8 cellular contexts compared by ENCODE assay signal in genomic region chr20:1392693-1393506, GRCh38. TPM values are rescaled to one million over a fixed set of nuclear protein-coding genes. Genes with fewer than 3 reads are reported as not detected.
DNase-seq lines count a peak whose midpoint lies in the region; ATAC-seq and TF ChIP-seq lines count a peak whose summit lies in the region.

FKBP1A (minus strand) TSS chr20:1393054; CDS start chr20:1392998, 56 bp downstream.

- peaks cover 4% of the 10 kb centered on the region; the same call in 1 of the 2 replicates for H3K9me2 ChIP-seq in GM23338 (ENCODE audit: insufficient read depth)

- DNase-seq in DMS79 treated with DMSO at 0.1 percent for 48 hours (lab: John Stamatoyannopoulos, UW) (peak; percentile 74), GM23338 (ENCODE audit: low spot score) (peak; percentile 86), Kasumi-1 (lab: John Stamatoyannopoulos, UW) (peak; percentile 93 to 94), RKO (ENCODE audit: low spot score) (peak; percentile 95), activated T-helper 1 cell treated with Interleukin-2 at 50 U/mL for 16 hours (ENCODE audit: low read depth) (peak; percentile 93), fibroblast of gingiva (ENCODE audit: low read depth) (peak; percentile 90)
- peak; percentile 80 to 92 (median 89) for DNase-seq in naive thymus-derived CD4-positive, alpha-beta T cell
- peak; percentile 84 for DNase-seq in stimulated activated naive B cell treated with anti-CD40 and anti-IgM and Interleukin-4, amounts not matched to agents 10 μg/mL and 1 μg/mL and 100 μg/mL, for 72 hours

- peaks cover 15% of the 10 kb centered on the region for H3K27me3 Mint-ChIP-seq in GM23338 (ENCODE audit: insufficient read depth, low read depth, poor library complexity)
- H3K27me3 Mint-ChIP-seq in naive thymus-derived CD4-positive, alpha-beta T cell = peaks cover 0 to 30% (median 0%) of the 10 kb centered on the region in 5 donors
- H3K27me3 Mint-ChIP-seq in stimulated activated naive B cell treated with anti-CD40 and anti-IgM and Interleukin-4, amounts not matched to agents 10 μg/mL and 1 μg/mL and 100 μg/mL, for 72 hours = no peaks in the 10 kb centered on the region

- H4K20me1 ChIP-seq in GM23338 (replicated peaks; ENCODE audit: insufficient read depth) = peaks cover 37% of the 10 kb centered on the region

- peak within 1 kb of the TSS; percentile 99 for H3K4me2 ChIP-seq in GM23338

- ATAC-seq in GM23338 = peak; percentile 81
- peak; percentile 96 for ATAC-seq in naive thymus-derived CD4-positive, alpha-beta T cell
- ATAC-seq in stimulated activated naive B cell treated with anti-CD40 and anti-IgM and Interleukin-4, amounts not matched to agents 10 μg/mL and 1 μg/mL and 100 μg/mL, for 72 hours (replicated peaks) = peak; percentile 91 to 93

- 0 out of 2 replicates have a peak, but pooled peaks cover 5% of the 10 kb centered on the region for H3F3A ChIP-seq in GM23338 (replicated peaks; ENCODE audit: low read depth)

- peak within 1 kb of the TSS; percentile 96 for H3K4me3 Mint-ChIP-seq in GM23338
- peak within 1 kb of the TSS; percentile 79 to 98 (median 94) for H3K4me3 Mint-ChIP-seq in naive thymus-derived CD4-positive, alpha-beta T cell
- H3K4me3 Mint-ChIP-seq in stimulated activated naive B cell treated with anti-CD40 and anti-IgM and Interleukin-4, amounts not matched to agents 10 μg/mL and 1 μg/mL and 100 μg/mL, for 72 hours = peak within 1 kb of the TSS; percentile 96 to 99

- intact Hi-C loops in naive thymus-derived CD4-positive, alpha-beta T cell (cut with micrococcal nuclease) = loop anchor here (1.0 to 5.0 kb wide), 12 partner anchors 16 to 1259 kb away; partner anchors contain the start of genes RAD21L1 (in 2 of the 2), NOP56 (in 1 of the 2), PSMF1 (in 1 of the 2) and SNPH (in 1 of the 2)

- H3K4me1 ChIP-seq in GM23338 (ENCODE audit: insufficient read depth) = peaks cover 39% of the 10 kb centered on the region
- peaks cover 39 to 44% of the 10 kb centered on the region in 2 donors for H3K4me1 ChIP-seq in naive thymus-derived CD4-positive, alpha-beta T cell (ENCODE audit: control insufficient read depth in 2 of 2, insufficient read depth in 2 of 2, low read length in 2 of 2)

- peaks cover 44% of the 10 kb centered on the region for H3K4me1 Mint-ChIP-seq in GM23338
- peaks cover 46 to 83% (median 76%) of the 10 kb centered on the region in 7 donors for H3K4me1 Mint-ChIP-seq in naive thymus-derived CD4-positive, alpha-beta T cell
- H3K4me1 Mint-ChIP-seq in stimulated activated naive B cell treated with anti-CD40 and anti-IgM and Interleukin-4, amounts not matched to agents 10 μg/mL and 1 μg/mL and 100 μg/mL, for 72 hours = peaks cover 45 to 66% of the 10 kb centered on the region in 2 donors

- peaks cover 48% of the 10 kb centered on the region for H3K79me2 ChIP-seq in GM23338 (replicated peaks; ENCODE audit: insufficient read depth)

- H3K27me3 ChIP-seq in GM23338 (ENCODE audit: insufficient read depth) = peaks cover 27% of the 10 kb centered on the region
- no peaks in the 10 kb centered on the region for H3K27me3 ChIP-seq in naive thymus-derived CD4-positive, alpha-beta T cell (ENCODE audit: control insufficient read depth in 2 of 2, insufficient read depth in 2 of 2, low read length in 2 of 2)

- peak within 1 kb of the TSS; percentile 57; the same call in 1 of the 2 replicates for H2AFZ ChIP-seq in GM23338

- H3K9me3 Mint-ChIP-seq in GM23338 = no peaks in the 10 kb centered on the region; the same call in 2 of the 3 replicates
- peaks cover 0 to 11% (median 0%) of the 10 kb centered on the region in 11 donors for H3K9me3 Mint-ChIP-seq in naive thymus-derived CD4-positive, alpha-beta T cell
- no peaks in the 10 kb centered on the region for H3K9me3 Mint-ChIP-seq in stimulated activated naive B cell treated with anti-CD40 and anti-IgM and Interleukin-4, amounts not matched to agents 10 μg/mL and 1 μg/mL and 100 μg/mL, for 72 hours

- no peaks in the 10 kb centered on the region for H3K9me3 ChIP-seq in naive thymus-derived CD4-positive, alpha-beta T cell (ENCODE audit: control insufficient read depth in 2 of 3, low read length in 3 of 3)

- 0 out of 4 replicates have a peak, but pooled peaks of 1 of the 2 experiments have one; percentile 2 for TF ChIP-seq CTCF in GM23338 (conservative IDR thresholded peaks at IDR 0.05; ENCODE audit: low read depth in 2 of 2)

- CTCF ChIA-PET in naive thymus-derived CD4-positive, alpha-beta T cell (lab: Charles Lee) = interaction anchor here (1.3 kb wide), 1 partner anchor 44 kb away, joined by 4 read pairs; no protein-coding TSS in a partner anchor

- H3K36me3 ChIP-seq in GM23338 (ENCODE audit: insufficient read depth) = no peaks in the 10 kb centered on the region
- no peaks in the 10 kb centered on the region for H3K36me3 ChIP-seq in naive thymus-derived CD4-positive, alpha-beta T cell (ENCODE audit: control insufficient read depth in 2 of 3, insufficient read depth in 3 of 3, low read length in 3 of 3)

- H3K27ac ChIP-seq in GM23338 (ENCODE audit: low read depth) = no peak within 1 kb of the TSS; the same call in 1 of the 2 replicates
- H3K27ac ChIP-seq in naive thymus-derived CD4-positive, alpha-beta T cell (ENCODE audit: low read depth, low read length) = peak within 1 kb of the TSS; percentile 82

- POLR2A ChIA-PET in naive thymus-derived CD4-positive, alpha-beta T cell (lab: Charles Lee) = interaction anchor here (0.6 to 1.2 kb wide), 6 partner anchors 11 to 127 kb away, joined by 3 to 5 read pairs (median 4); partner anchors contain the start of genes NSFL1C and SNPH

- peak within 1 kb of the TSS; percentile 91 for H3K4me3 ChIP-seq in GM23338
- H3K4me3 ChIP-seq in naive thymus-derived CD4-positive, alpha-beta T cell (ENCODE audit: low read length) = peak within 1 kb of the TSS; percentile 74

- peak within 1 kb of the TSS; percentile 85 for H3K27ac Mint-ChIP-seq in GM23338
- H3K27ac Mint-ChIP-seq in naive thymus-derived CD4-positive, alpha-beta T cell = peak within 1 kb of the TSS; percentile 91 to 99 (median 96)
- H3K27ac Mint-ChIP-seq in stimulated activated naive B cell treated with anti-CD40 and anti-IgM and Interleukin-4, amounts not matched to agents 10 μg/mL and 1 μg/mL and 100 μg/mL, for 72 hours = peak within 1 kb of the TSS; percentile 98

- peaks cover 2% of the 10 kb centered on the region; the same call in 1 of the 3 replicates for H3K36me3 Mint-ChIP-seq in GM23338 (ENCODE audit: low read depth)
- H3K36me3 Mint-ChIP-seq in naive thymus-derived CD4-positive, alpha-beta T cell = peaks cover 0 to 21% (median 0%) of the 10 kb centered on the region in 5 donors
- H3K36me3 Mint-ChIP-seq in stimulated activated naive B cell treated with anti-CD40 and anti-IgM and Interleukin-4, amounts not matched to agents 10 μg/mL and 1 μg/mL and 100 μg/mL, for 72 hours = peaks cover 8 to 24% of the 10 kb centered on the region in 2 donors

TF ChIP-seq in GM23338, 12 proteins besides CTCF, POLR2A, EP300 and RAD21 (continues in another document):
- peak; percentile 67 for TF ChIP-seq POLR2AphosphoS5 (IDR thresholded peaks at IDR 0.05; ENCODE audit: low read depth)
- TF ChIP-seq CREB1 (CRISPR knock-in tag; IDR thresholded peaks at IDR 0.05; ENCODE audit: low read depth) = no peak
- no peak for TF ChIP-seq ZNF114 (CRISPR knock-in tag; IDR thresholded peaks at IDR 0.05)

RNA-seq across cellular contexts. Expression of gene FKBP1A, which starts in this region (rescaled TPM):
- 159 and 171 TPM in 2 replicates for total RNA-seq in GM23338 (2014; rRNA removed; shearing (Covaris generic))
- 324 and 350 TPM in 2 replicates for polyA plus RNA-seq in GM23338 (2016; fragmentation: Nextera tagmentation; extraction: Ambion mirVana)
- 100 to 1,000 TPM in 2 of 5 experiments, 10 to 100 TPM in 3; 74.5 to 253 (median 93.1) TPM for total RNA-seq in naive thymus-derived CD4-positive, alpha-beta T cell
- 10 to 100 TPM; 46.5 to 46.7 TPM for polyA plus RNA-seq in naive thymus-derived CD4-positive, alpha-beta T cell
